Comparison of ENCODE assay signal across 8 cellular contexts in the genomic region with DNA sequence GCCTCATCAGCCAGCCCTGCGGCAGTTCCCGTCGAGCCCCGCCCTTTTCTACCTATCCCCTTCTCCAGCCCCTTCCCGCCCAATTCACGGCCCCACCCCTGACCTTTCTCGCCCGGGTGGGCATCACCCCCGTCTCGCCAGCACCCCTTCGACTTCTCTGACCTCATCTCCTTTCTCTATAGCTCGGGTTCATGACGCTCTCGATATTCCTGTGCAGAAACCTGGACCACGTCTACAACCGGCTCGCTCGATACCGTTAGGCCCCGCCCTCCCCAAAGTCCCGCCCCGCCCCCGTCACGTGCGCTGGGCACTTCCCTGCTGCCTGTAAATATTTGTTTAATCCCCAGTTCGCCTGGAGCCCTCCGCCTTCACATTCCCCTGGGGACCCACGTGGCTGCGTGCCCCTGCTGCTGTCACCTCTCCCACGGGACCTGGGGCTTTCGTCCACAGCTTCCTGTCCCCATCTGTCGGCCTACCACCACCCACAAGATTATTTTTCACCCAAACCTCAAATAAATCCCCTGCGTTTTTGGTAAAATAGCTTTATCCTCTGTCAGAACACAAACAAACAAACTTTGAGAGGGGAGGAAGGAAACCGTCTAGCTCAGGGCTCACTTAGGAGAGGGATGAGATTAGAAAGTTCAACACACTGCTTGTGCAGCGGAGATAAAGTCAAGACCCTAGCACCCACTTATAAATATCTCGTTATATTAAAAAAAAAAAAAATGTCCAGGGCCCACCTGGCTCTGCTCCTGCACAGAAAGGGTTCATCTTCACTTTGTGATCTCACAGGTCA. TPM values are rescaled to one million over a fixed set of nuclear protein-coding genes. Genes with fewer than 3 reads are reported as not detected.
DNase-seq lines count a peak whose midpoint lies in the region; ATAC-seq and TF ChIP-seq lines count a peak whose summit lies in the region.

No MANE protein-coding gene starts in this region.

- DNase-seq in AG08395 (ENCODE audit: low spot score) (peak; percentile 31), glutamatergic neuron (peak; percentile 69), LoVo (ENCODE audit: low spot score) (no peak), NOMO-1 (lab: John Stamatoyannopoulos, UW; ENCODE audit: unreplicated experiment in 2 of 2) (no peak)

- H3K9me3 Mint-ChIP-seq in glutamatergic neuron (ENCODE audit: unreplicated experiment), result peaks cover 19% of the 10 kb centered on the region

- H3K27ac ChIP-seq in OCI-LY1 (ENCODE audit: low read depth, low read length, poor library complexity, severe bottlenecking), result peak overlapping the region; percentile 89
- peak overlapping the region; percentile 86 for H3K27ac ChIP-seq in rectal smooth muscle tissue (ENCODE audit: low read depth, low read length)

- no peaks in the 10 kb centered on the region for H3K27me3 ChIP-seq in OCI-LY1 (ENCODE audit: insufficient read depth, low read length)
- no peaks in the 10 kb centered on the region for H3K27me3 ChIP-seq in rectal smooth muscle tissue (ENCODE audit: control insufficient read depth, insufficient read depth, low read length)

- no peaks in the 10 kb centered on the region for H3K9me3 ChIP-seq in OCI-LY1 (ENCODE audit: low read length)

- H3K4me3 ChIP-seq in OCI-LY1 (ENCODE audit: low read depth, low read length, poor library complexity, severe bottlenecking) (peak overlapping the region; percentile 84), rectal smooth muscle tissue (ENCODE audit: low read length) (peak overlapping the region; percentile 61)

- peaks cover 5% of the 10 kb centered on the region; the same call in 1 of the 2 replicates for H3K79me2 ChIP-seq in OCI-LY1 (ENCODE audit: insufficient read depth, low read length)

- H3K4me1 ChIP-seq in OCI-LY1 (ENCODE audit: insufficient read depth, low read length, severe bottlenecking), result peaks cover 55% of the 10 kb centered on the region
- peaks cover 4% of the 10 kb centered on the region for H3K4me1 ChIP-seq in rectal smooth muscle tissue (ENCODE audit: control insufficient read depth, insufficient read depth, low read length)

- H3K9ac ChIP-seq in OCI-LY1 (ENCODE audit: low read length) (peak overlapping the region; percentile 32; the same call in 1 of the 2 replicates), rectal smooth muscle tissue (ENCODE audit: low read length) (no peak overlapping the region)

- H3F3A ChIP-seq in OCI-LY1 (ENCODE audit: insufficient read depth, low read length), result 0 out of 2 replicates have a peak, but pooled peaks cover 3% of the 10 kb centered on the region

- peak overlapping the region; percentile 51 for H3K4me3 Mint-ChIP-seq in glutamatergic neuron (ENCODE audit: unreplicated experiment)

- peaks cover 12% of the 10 kb centered on the region for H3K4me1 Mint-ChIP-seq in glutamatergic neuron (ENCODE audit: low read depth, unreplicated experiment)

- H3K36me3 ChIP-seq in OCI-LY1 (ENCODE audit: insufficient read depth, low read length) (peaks cover 49% of the 10 kb centered on the region), rectal smooth muscle tissue (ENCODE audit: control insufficient read depth, insufficient read depth, low read length) (peaks cover 15% of the 10 kb centered on the region)

- H3K9me2 ChIP-seq in OCI-LY1 (ENCODE audit: low read depth, low read length), result no peaks in the 10 kb centered on the region

- H3K27me3 Mint-ChIP-seq in glutamatergic neuron (ENCODE audit: unreplicated experiment), result peaks cover 24% of the 10 kb centered on the region

- TF ChIP-seq CTCF in OCI-LY1 (IDR thresholded peaks at IDR 0.05; ENCODE audit: low read length), result no peak
- no peak for TF ChIP-seq CTCF in glutamatergic neuron (IDR thresholded peaks at IDR 0.05; ENCODE audit: partially characterized antibody, unreplicated experiment)

- no peaks in the 10 kb centered on the region for H4K20me1 ChIP-seq in OCI-LY1 (ENCODE audit: insufficient read depth, low read length)

- no peak overlapping the region for H2AFZ ChIP-seq in OCI-LY1 (ENCODE audit: low read length)

- H3K4me2 ChIP-seq in OCI-LY1 (ENCODE audit: low read length), result peak overlapping the region; percentile 78

- peak overlapping the region; percentile 78 for H3K27ac Mint-ChIP-seq in glutamatergic neuron (ENCODE audit: unreplicated experiment)

- peaks cover 24% of the 10 kb centered on the region for H3K36me3 Mint-ChIP-seq in glutamatergic neuron (ENCODE audit: unreplicated experiment)

- peak; percentile 51 for ATAC-seq in GM18867 (IDR thresholded peaks at IDR 0.05; ENCODE audit: unreplicated experiment)
- peak; percentile 45 for ATAC-seq in HG03103 (IDR thresholded peaks at IDR 0.05; ENCODE audit: low read depth, unreplicated experiment)

RNA-seq across cellular contexts. Expression of a gene that starts 5.1 kb away (rescaled TPM):
- not detected for total RNA-seq in glutamatergic neuron (ENCODE audit: unreplicated experiment)

RNA-seq across cellular contexts. Expression of a gene that starts 15.3 kb away (rescaled TPM):
- 6.6 TPM for total RNA-seq in glutamatergic neuron (ENCODE audit: unreplicated experiment)

RNA-seq across cellular contexts. Expression of a gene that starts 21.9 kb away (rescaled TPM):
- total RNA-seq in glutamatergic neuron (ENCODE audit: unreplicated experiment), result 140 TPM

RNA-seq across cellular contexts. Expression of a gene that starts 23.4 kb away (rescaled TPM):
- 2.8 TPM for total RNA-seq in glutamatergic neuron (ENCODE audit: unreplicated experiment)

RNA-seq across cellular contexts. Expression of a gene that starts 47.8 kb away (rescaled TPM):
- 0.49 TPM for total RNA-seq in glutamatergic neuron (ENCODE audit: unreplicated experiment)

Comparison
In these comparisons a context has a peak if more than half of its experiments do, and no peak if none do; other contexts are left out.
1. DNase-seq: peak in AG08395 (single experiment) and glutamatergic neuron (single experiment); none in LoVo (single experiment) and NOMO-1 (0 of 2).